13 cellular contexts compared by ENCODE assay signal in the genomic region with DNA sequence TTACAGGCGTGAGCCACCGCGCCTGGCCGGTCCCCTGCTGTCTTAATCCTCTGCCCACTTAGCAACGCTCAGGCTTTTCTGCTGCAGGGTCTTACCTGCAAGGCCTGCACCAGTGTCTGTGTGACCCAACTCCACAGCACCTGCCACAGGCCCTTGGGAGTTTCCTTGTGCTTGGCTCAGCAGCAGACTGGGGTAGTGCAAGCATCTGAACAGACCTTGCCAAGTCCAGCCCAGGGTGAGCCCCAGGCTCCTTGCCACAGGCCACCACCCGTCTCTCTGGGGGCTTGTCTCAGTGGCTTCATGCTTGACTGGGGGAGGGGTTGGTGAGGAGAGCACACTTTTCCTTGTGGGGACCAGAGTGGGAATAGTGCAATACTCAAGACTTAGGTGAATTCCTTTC.
DNase-seq lines count a peak whose midpoint lies in the region; ATAC-seq and TF ChIP-seq lines count a peak whose summit lies in the region.
"Had no signal": no experiment of that assay in that cellular context is flagged by ENCODE, and none has a peak within 500 bp of the region (broad histone marks: within the 10 kb centered on the region; RNA-seq: fewer than 3 reads in every experiment).

No MANE protein-coding gene starts in this region.

- no peak for ATAC-seq in CD8-positive, alpha-beta T cell
- ATAC-seq in central memory CD8-positive, alpha-beta T cell (replicated peaks; ENCODE audit: extremely low read depth, poor library complexity, severe bottlenecking) = no peak
- no peak for ATAC-seq in GM21723 (IDR thresholded peaks at IDR 0.05; ENCODE audit: unreplicated experiment)

- H4K20me1 ChIP-seq in BLaER1 treated with 17β-estradiol and CSF1 and Interleukin-3, amounts not matched to agents 10 nM and 100 nM = peaks cover 89 to 100% (median 95%) of the 10 kb centered on the region in 11 experiments

- no peak overlapping the region for H3K9ac ChIP-seq in BLaER1 treated with 17β-estradiol and CSF1 and Interleukin-3, amounts not matched to agents 10 nM and 100 nM

- peaks cover 0 to 49% (median 44%) of the 10 kb centered on the region in 10 experiments; a peak in 16 of 20 replicates for H3K4me1 ChIP-seq in BLaER1 treated with 17β-estradiol and CSF1 and Interleukin-3, amounts not matched to agents 10 nM and 100 nM
- no peaks in the 10 kb centered on the region for H3K4me1 ChIP-seq in CD8-positive, alpha-beta T cell (ENCODE audit: insufficient read depth, low read length)
- H3K4me1 ChIP-seq: SJSA1 had no signal

- POLR2A ChIA-PET in CD8-positive, alpha-beta T cell (lab: Charles Lee) = no interaction called here

- no peaks in the 10 kb centered on the region for H3K27me3 ChIP-seq in BLaER1 treated with 17β-estradiol and CSF1 and Interleukin-3, amounts not matched to agents 10 nM and 100 nM
- H3K27me3 ChIP-seq in CD8-positive, alpha-beta T cell (ENCODE audit: insufficient read depth, low read length) = no peaks in the 10 kb centered on the region
- H3K27me3 ChIP-seq: SJSA1 had no signal

- peak overlapping the region in 6 of 11 experiments; percentile 10 to 63 (median 47); a peak in 10 of 22 replicates for H3K4me2 ChIP-seq in BLaER1 treated with 17β-estradiol and CSF1 and Interleukin-3, amounts not matched to agents 10 nM and 100 nM

- peaks cover 36% of the 10 kb centered on the region for H3K4me1 Mint-ChIP-seq in CD8-positive, alpha-beta T cell (ENCODE audit: low read depth)
- H3K4me1 Mint-ChIP-seq in central memory CD8-positive, alpha-beta T cell = peaks cover 47% of the 10 kb centered on the region

- intact Hi-C loops in CD8-positive, alpha-beta T cell (cut with DNase I, micrococcal nuclease) = no loop called here

- H3K27me3 Mint-ChIP-seq in CD8-positive, alpha-beta T cell (ENCODE audit: low read depth) = no peaks in the 10 kb centered on the region
- H3K27me3 Mint-ChIP-seq in central memory CD8-positive, alpha-beta T cell = no peaks in the 10 kb centered on the region

- no peak overlapping the region for H3K4me3 ChIP-seq in BLaER1 treated with 17β-estradiol and CSF1 and Interleukin-3, amounts not matched to agents 10 nM and 100 nM
- H3K4me3 ChIP-seq in CD8-positive, alpha-beta T cell (ENCODE audit: low read depth, low read length) = no peak overlapping the region
- H3K4me3 ChIP-seq: SJSA1 had no signal

- TF ChIP-seq CTCF in CD8-positive, alpha-beta T cell (IDR thresholded peaks at IDR 0.05) = no peak

- peak overlapping the region in 1 of 11 experiments; percentile 15; a peak in 1 of 22 replicates for H3K27ac ChIP-seq in BLaER1 treated with 17β-estradiol and CSF1 and Interleukin-3, amounts not matched to agents 10 nM and 100 nM
- H3K27ac ChIP-seq in CD8-positive, alpha-beta T cell (ENCODE audit: low read depth, low read length) = no peak overlapping the region
- H3K27ac ChIP-seq: SJSA1 had no signal

- H3K36me3 Mint-ChIP-seq in CD8-positive, alpha-beta T cell = peaks cover 39% of the 10 kb centered on the region
- H3K36me3 Mint-ChIP-seq in central memory CD8-positive, alpha-beta T cell (ENCODE audit: insufficient read depth) = peaks cover 29% of the 10 kb centered on the region

- no peak overlapping the region for H3K4me3 Mint-ChIP-seq in CD8-positive, alpha-beta T cell
- H3K4me3 Mint-ChIP-seq in central memory CD8-positive, alpha-beta T cell = no peak overlapping the region

- no peaks in the 10 kb centered on the region for H3K9me3 ChIP-seq in BLaER1 treated with 17β-estradiol and CSF1 and Interleukin-3, amounts not matched to agents 10 nM and 100 nM (replicated peaks in 1 of 11)
- no peaks in the 10 kb centered on the region for H3K9me3 ChIP-seq in CD8-positive, alpha-beta T cell (ENCODE audit: low read length)
- H3K9me3 ChIP-seq: SJSA1 had no signal

- peaks cover 37 to 78% (median 57%) of the 10 kb centered on the region in 11 experiments for H3K36me3 ChIP-seq in BLaER1 treated with 17β-estradiol and CSF1 and Interleukin-3, amounts not matched to agents 10 nM and 100 nM
- peaks cover 12% of the 10 kb centered on the region for H3K36me3 ChIP-seq in CD8-positive, alpha-beta T cell (ENCODE audit: insufficient read depth, low read length)
- H3K36me3 ChIP-seq: SJSA1 had no signal

- H3K27ac Mint-ChIP-seq in CD8-positive, alpha-beta T cell = peak overlapping the region; percentile 47
- H3K27ac Mint-ChIP-seq in central memory CD8-positive, alpha-beta T cell (ENCODE audit: low read depth) = peak overlapping the region; percentile 19

- CTCF ChIA-PET in CD8-positive, alpha-beta T cell (lab: Charles Lee) = no interaction called here

- no peaks in the 10 kb centered on the region for H3K9me3 Mint-ChIP-seq in CD8-positive, alpha-beta T cell
- no peaks in the 10 kb centered on the region for H3K9me3 Mint-ChIP-seq in central memory CD8-positive, alpha-beta T cell

- DNase-seq in CD8-positive, alpha-beta T cell = no peak
- DNase-seq in central memory CD8-positive, alpha-beta T cell (ENCODE audit: low spot score in 2 of 2) = no peak
- peak; percentile 82 for DNase-seq in mesenteric fat pad (ENCODE audit: low spot score)
- DNase-seq in NCI-H524 (lab: John Stamatoyannopoulos, UW) = no peak
- DNase-seq in NCI-H345 treated with DMSO at 0.1 percent for 48 hours (lab: John Stamatoyannopoulos, UW; ENCODE audit: unreplicated experiment) = no peak
- no peak for DNase-seq in pons (ENCODE audit: low spot score)
- DNase-seq: COR-L47, NCI-H1417, NCI-H2029, NCI-H526 had no signal
